12 cellular contexts compared by ENCODE assay signal in genomic region chr10:12389154-12389734, GRCh38. TPM values are rescaled to one million over a fixed set of nuclear protein-coding genes. Genes with fewer than 3 reads are reported as not detected.
DNase-seq lines count a peak whose midpoint lies in the region; ATAC-seq and TF ChIP-seq lines count a peak whose summit lies in the region.
"Had no signal": no experiment of that assay in that cellular context is flagged by ENCODE, and none has a peak within 500 bp of the region (broad histone marks: within the 10 kb centered on the region; RNA-seq: fewer than 3 reads in every experiment).

No MANE protein-coding gene starts in this region.

- peak overlapping the region in 3 of 4 donors; percentile 44 to 55 (median 53) for H3K27ac ChIP-seq in gastroesophageal sphincter
- no peak overlapping the region for H3K27ac ChIP-seq in prostate gland

- TF ChIP-seq CTCF in gastroesophageal sphincter (IDR thresholded peaks at IDR 0.05) (no peak), prostate gland (IDR thresholded peaks at IDR 0.05) (no peak)

- no peak for TF ChIP-seq POLR2A in gastroesophageal sphincter (IDR thresholded peaks at IDR 0.05)
- no peak for TF ChIP-seq POLR2A in prostate gland (IDR thresholded peaks at IDR 0.05)

- TF ChIP-seq EP300 in gastroesophageal sphincter (IDR thresholded peaks at IDR 0.05) = no peak

- ATAC-seq in gastroesophageal sphincter (no peak), GM21447 (IDR thresholded peaks at IDR 0.05; ENCODE audit: unreplicated experiment) (no peak), GM19455 (IDR thresholded peaks at IDR 0.05; ENCODE audit: unreplicated experiment) (no peak), GM19023 (IDR thresholded peaks at IDR 0.05; ENCODE audit: unreplicated experiment) (no peak)

- H3K4me1 ChIP-seq in gastroesophageal sphincter (peaks cover 3 to 40% (median 8%) of the 10 kb centered on the region in 3 donors), prostate gland (replicated peaks) (peaks cover 3% of the 10 kb centered on the region)

- intact Hi-C loops in prostate gland (cut with DNase I) = no loop called here

- H3K9me3 ChIP-seq in gastroesophageal sphincter (no peaks in the 10 kb centered on the region), prostate gland (no peaks in the 10 kb centered on the region)

- DNase-seq in DMS79 (lab: John Stamatoyannopoulos, UW) (peak; percentile 16), NCI-H510A treated with DMSO at 0.1 percent for 48 hours (lab: John Stamatoyannopoulos, UW) (peak; percentile 59), prostate gland (ENCODE audit: low spot score) (peak; percentile 23), DMS 273 treated with DMSO at 0.1 percent for 48 hours (lab: John Stamatoyannopoulos, UW) (no peak)
- DNase-seq: activated T-cell treated with anti-CD3 and anti-CD28 coated beads, Interleukin-2, amount 50 U/mL, for 1 hour; DND-41; NCI-H1436; T1000 had no signal

- H3K36me3 ChIP-seq in gastroesophageal sphincter (no peaks in the 10 kb centered on the region), prostate gland (no peaks in the 10 kb centered on the region)

- WGBS in gastroesophageal sphincter (ENCODE audit: low coverage in 1 of 2), 2 donors = 16 to 34% methylated on average over 8 to 9 of the region's 17 CpGs
- 46% methylated on average over 16 of the region's 17 CpGs for WGBS in prostate gland

- no peaks in the 10 kb centered on the region for H3K27me3 ChIP-seq in gastroesophageal sphincter
- H3K27me3 ChIP-seq in prostate gland (replicated peaks; ENCODE audit: insufficient read depth) = no peaks in the 10 kb centered on the region

- H3K4me3 ChIP-seq in gastroesophageal sphincter (no peak overlapping the region), prostate gland (no peak overlapping the region)

RNA-seq across cellular contexts. Expression of gene CAMK1D, which starts 39.9 kb away (rescaled TPM):
- total RNA-seq in gastroesophageal sphincter = 10 to 100 TPM; 11.6 to 18.3 (median 15.3) TPM
- 10 to 100 TPM in 1 of 2 donors, 1 to 10 TPM in 1; 4.8 to 14.5 TPM for total RNA-seq in prostate gland

Comparison
In these comparisons a context has a peak if more than half of its experiments do, and no peak if none do; other contexts are left out.
1. H3K27ac ChIP-seq: peak in gastroesophageal sphincter (3 of 4); none in prostate gland (0 of 2).